ENCODE assay signal across 13 cellular contexts in genomic region chr5:40480392-40480791, GRCh38.
DNase-seq lines count a peak whose midpoint lies in the region; ATAC-seq and TF ChIP-seq lines count a peak whose summit lies in the region.
"Had no signal": no experiment of that assay in that cellular context is flagged by ENCODE, and none has a peak within 500 bp of the region (broad histone marks: within the 10 kb centered on the region; RNA-seq: fewer than 3 reads in every experiment).

No MANE protein-coding gene starts in this region.

- no peaks in the 10 kb centered on the region for H3K27me3 Mint-ChIP-seq in activated CD4-positive, alpha-beta memory T cell treated with anti-CD3 and anti-CD28 coated beads, Interleukin-2, amount 10 ng/mL, durations not matched to agents 7 days and 5 days
- no peaks in the 10 kb centered on the region for H3K27me3 Mint-ChIP-seq in natural killer cell treated with Interleukin-12 subunit alpha and Interleukin-12 subunit beta and Interleukin-15 and Interleukin-18, amount 100 ng/mL, for 72 hours
- no peaks in the 10 kb centered on the region for H3K27me3 Mint-ChIP-seq in type B pancreatic cell
- H3K27me3 Mint-ChIP-seq: IgD-negative memory B cell had no signal

- peaks cover 4% of the 10 kb centered on the region for H3K36me3 Mint-ChIP-seq in activated CD4-positive, alpha-beta memory T cell treated with anti-CD3 and anti-CD28 coated beads, Interleukin-2, amount 10 ng/mL, durations not matched to agents 7 days and 5 days (ENCODE audit: low read depth)
- H3K36me3 Mint-ChIP-seq in natural killer cell treated with Interleukin-12 subunit alpha and Interleukin-12 subunit beta and Interleukin-15 and Interleukin-18, amount 100 ng/mL, for 72 hours, result no peaks in the 10 kb centered on the region
- no peaks in the 10 kb centered on the region for H3K36me3 Mint-ChIP-seq in type B pancreatic cell

- H3K4me3 Mint-ChIP-seq in activated CD4-positive, alpha-beta memory T cell treated with anti-CD3 and anti-CD28 coated beads, Interleukin-2, amount 10 ng/mL, durations not matched to agents 7 days and 5 days, result no peak overlapping the region
- peak overlapping the region; percentile 56 for H3K4me3 Mint-ChIP-seq in natural killer cell treated with Interleukin-12 subunit alpha and Interleukin-12 subunit beta and Interleukin-15 and Interleukin-18, amount 100 ng/mL, for 72 hours
- no peak overlapping the region for H3K4me3 Mint-ChIP-seq in type B pancreatic cell
- H3K4me3 Mint-ChIP-seq: IgD-negative memory B cell, nephron had no signal

- CTCF ChIA-PET in activated CD4-positive, alpha-beta memory T cell treated with anti-CD3 and anti-CD28 coated beads, Interleukin-2, amount 10 ng/mL, durations not matched to agents 7 days and 5 days (lab: Charles Lee), result no interaction called here

- H3K4me1 Mint-ChIP-seq in activated CD4-positive, alpha-beta memory T cell treated with anti-CD3 and anti-CD28 coated beads, Interleukin-2, amount 10 ng/mL, durations not matched to agents 7 days and 5 days, result peaks cover 49% of the 10 kb centered on the region
- peaks cover 29 to 59% of the 10 kb centered on the region in 2 donors for H3K4me1 Mint-ChIP-seq in natural killer cell treated with Interleukin-12 subunit alpha and Interleukin-12 subunit beta and Interleukin-15 and Interleukin-18, amount 100 ng/mL, for 72 hours (ENCODE audit: low read depth in 2 of 2)
- H3K4me1 Mint-ChIP-seq in type B pancreatic cell (ENCODE audit: unreplicated experiment), result no peaks in the 10 kb centered on the region

- POLR2A ChIA-PET in activated CD4-positive, alpha-beta memory T cell treated with anti-CD3 and anti-CD28 coated beads, Interleukin-2, amount 10 ng/mL, durations not matched to agents 7 days and 5 days (lab: Charles Lee), result interaction anchor here (0.6 to 1.4 kb wide), 8 partner anchors 10 to 394 kb away, joined by 3 to 6 read pairs (median 3); no protein-coding TSS in a partner anchor

- H3K27ac Mint-ChIP-seq in activated CD4-positive, alpha-beta memory T cell treated with anti-CD3 and anti-CD28 coated beads, Interleukin-2, amount 10 ng/mL, durations not matched to agents 7 days and 5 days, result peak overlapping the region; percentile 4
- H3K27ac Mint-ChIP-seq in natural killer cell treated with Interleukin-12 subunit alpha and Interleukin-12 subunit beta and Interleukin-15 and Interleukin-18, amount 100 ng/mL, for 72 hours, result peak overlapping the region; percentile 63 to 71
- no peak overlapping the region for H3K27ac Mint-ChIP-seq in type B pancreatic cell
- H3K27ac Mint-ChIP-seq: IgD-negative memory B cell, nephron had no signal

- peak; percentile 34 for ATAC-seq in GM19025 (IDR thresholded peaks at IDR 0.05; ENCODE audit: low read depth, unreplicated experiment)
- peak; percentile 93 to 96 for ATAC-seq in natural killer cell treated with Interleukin-12 subunit alpha and Interleukin-12 subunit beta and Interleukin-15 and Interleukin-18, amount 100 ng/mL, for 72 hours

- H3K9me3 Mint-ChIP-seq in activated CD4-positive, alpha-beta memory T cell treated with anti-CD3 and anti-CD28 coated beads, Interleukin-2, amount 10 ng/mL, durations not matched to agents 7 days and 5 days, result peaks cover 4% of the 10 kb centered on the region
- no peaks in the 10 kb centered on the region for H3K9me3 Mint-ChIP-seq in natural killer cell treated with Interleukin-12 subunit alpha and Interleukin-12 subunit beta and Interleukin-15 and Interleukin-18, amount 100 ng/mL, for 72 hours
- no peaks in the 10 kb centered on the region for H3K9me3 Mint-ChIP-seq in type B pancreatic cell
- H3K9me3 Mint-ChIP-seq: nephron had no signal

- no peak for TF ChIP-seq CTCF in type B pancreatic cell (conservative IDR thresholded peaks at IDR 0.05)

- DNase-seq in A172 (ENCODE audit: low spot score) (peak; percentile 70), type B pancreatic cell (ENCODE audit: extremely low spot score, unreplicated experiment) (no peak), AG20443 (ENCODE audit: low spot score) (no peak), GM03348 (ENCODE audit: low spot score) (no peak), NCI-H1417 (lab: John Stamatoyannopoulos, UW) (no peak)
- DNase-seq in activated CD4-positive, alpha-beta memory T cell treated with anti-CD3 and anti-CD28 coated beads, Interleukin-2, amount 10 ng/mL, durations not matched to agents 7 days and 5 days, result peak; percentile 62
- peak; percentile 64 for DNase-seq in natural killer cell treated with Interleukin-12 subunit alpha and Interleukin-12 subunit beta and Interleukin-15 and Interleukin-18, amount 100 ng/mL, for 72 hours (ENCODE audit: low spot score)
- DNase-seq: NCI-H2171, thyroid gland, WERI-Rb-1 had no signal

Comparison
In these comparisons a context has a peak if more than half of its experiments do, and no peak if none do; other contexts are left out.
1. DNase-seq: peak in A172 (single experiment), activated CD4-positive, alpha-beta memory T cell treated with anti-CD3 and anti-CD28 coated beads, Interleukin-2, amount 10 ng/mL, durations not matched to agents 7 days and 5 days (single experiment) and natural killer cell treated with Interleukin-12 subunit alpha and Interleukin-12 subunit beta and Interleukin-15 and Interleukin-18, amount 100 ng/mL, for 72 hours (single experiment); none in type B pancreatic cell (single experiment), AG20443 (single experiment), GM03348 (single experiment) and NCI-H1417 (0 of 3).